28 cellular contexts compared by ENCODE assay signal in the genomic region with DNA sequence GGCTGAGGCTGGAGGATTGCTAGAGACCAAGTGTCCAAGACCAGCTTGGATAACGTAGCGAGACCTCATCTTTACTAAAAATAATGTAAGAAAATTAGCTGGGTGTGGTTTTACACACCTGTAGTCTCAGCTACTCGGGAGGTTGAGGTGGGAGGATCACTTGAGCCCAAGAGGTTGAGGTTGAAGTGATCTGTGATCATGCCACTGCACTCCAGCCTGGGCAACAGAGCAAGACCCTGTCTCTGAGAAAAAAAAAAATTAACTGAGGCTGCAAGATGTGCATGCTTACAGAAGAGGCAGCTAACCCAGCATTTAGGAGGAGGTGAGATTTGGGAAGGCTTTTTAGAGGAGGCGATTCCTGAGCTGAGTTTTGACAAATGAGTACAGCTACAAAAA.
"Had no signal": no experiment of that assay in that cellular context is flagged by ENCODE, and none has a peak within 500 bp of the region (broad histone marks: within the 10 kb centered on the region; RNA-seq: fewer than 3 reads in every experiment).

No MANE protein-coding gene starts in this region.

- H3K27ac Mint-ChIP-seq: effector memory CD8-positive, alpha-beta T cell; mesothelial cell of epicardium; naive B cell; natural killer cell treated with Interleukin-12 subunit alpha and Interleukin-12 subunit beta and Interleukin-15 and Interleukin-18, amount 100 ng/mL, for 72 hours; stimulated activated memory B cell treated with anti-CD40 and anti-IgM and Interleukin-4, amounts not matched to agents 10 μg/mL and 1 μg/mL and 100 μg/mL, for 72 hours had no signal

- H3K4me1 ChIP-seq: pancreas, spleen, tibial nerve, upper lobe of right lung, uterus had no signal

- H3K9me3 Mint-ChIP-seq: effector memory CD8-positive, alpha-beta T cell; mesothelial cell of epicardium; naive B cell; natural killer cell treated with Interleukin-12 subunit alpha and Interleukin-12 subunit beta and Interleukin-15 and Interleukin-18, amount 100 ng/mL, for 72 hours; neural crest cell; stimulated activated memory B cell treated with anti-CD40 and anti-IgM and Interleukin-4, amounts not matched to agents 10 μg/mL and 1 μg/mL and 100 μg/mL, for 72 hours had no signal

- H3K4me3 Mint-ChIP-seq: effector memory CD8-positive, alpha-beta T cell; mesothelial cell of epicardium; naive B cell; natural killer cell treated with Interleukin-12 subunit alpha and Interleukin-12 subunit beta and Interleukin-15 and Interleukin-18, amount 100 ng/mL, for 72 hours; neural crest cell; stimulated activated memory B cell treated with anti-CD40 and anti-IgM and Interleukin-4, amounts not matched to agents 10 μg/mL and 1 μg/mL and 100 μg/mL, for 72 hours had no signal

- H3K4me1 Mint-ChIP-seq: mesothelial cell of epicardium; naive B cell; neural crest cell; stimulated activated memory B cell treated with anti-CD40 and anti-IgM and Interleukin-4, amounts not matched to agents 10 μg/mL and 1 μg/mL and 100 μg/mL, for 72 hours had no signal

- H3K36me3 Mint-ChIP-seq: mesothelial cell of epicardium; naive B cell; natural killer cell treated with Interleukin-12 subunit alpha and Interleukin-12 subunit beta and Interleukin-15 and Interleukin-18, amount 100 ng/mL, for 72 hours; stimulated activated memory B cell treated with anti-CD40 and anti-IgM and Interleukin-4, amounts not matched to agents 10 μg/mL and 1 μg/mL and 100 μg/mL, for 72 hours had no signal

- FAIRE-seq: endometrium, islet of Langerhans, pancreas had no signal

- H2AFZ ChIP-seq: hepatocyte had no signal

- H3K9me3 ChIP-seq: esophagus squamous epithelium, mucosa of descending colon, neutrophil, pancreas, spleen, testis, tibial nerve, upper lobe of right lung, uterus had no signal

- H3K27me3 ChIP-seq: esophagus squamous epithelium, hepatocyte, neutrophil, pancreas, testis, tibial nerve, upper lobe of right lung, uterus had no signal

- H3K27me3 Mint-ChIP-seq: progenitor cell of endocrine pancreas had no signal

- H3K4me3 ChIP-seq: coronary artery, esophagus squamous epithelium, hepatocyte, mucosa of descending colon, pancreas, skin epidermis, spleen, testis, tibial nerve, upper lobe of right lung, uterus had no signal

- H3K27ac ChIP-seq: coronary artery, esophagus squamous epithelium, neutrophil, pancreas, skin epidermis, spleen, testis, tibial nerve, upper lobe of right lung, uterus had no signal

- ATAC-seq: effector memory CD8-positive, alpha-beta T cell; mucosa of descending colon; natural killer cell treated with Interleukin-12 subunit alpha and Interleukin-12 subunit beta and Interleukin-15 and Interleukin-18, amount 100 ng/mL, for 72 hours; pancreas; stimulated activated memory B cell treated with anti-CD40 and anti-IgM and Interleukin-4, amounts not matched to agents 10 μg/mL and 1 μg/mL and 100 μg/mL, for 72 hours; stimulated activated naive CD8-positive, alpha-beta T cell treated with anti-CD3 and anti-CD28 coated beads, Interleukin-15, Interleukin-2, amounts not matched to agents 100 U/mL and 50 U/mL, for 24 hours; upper lobe of right lung had no signal

- H3K36me3 ChIP-seq: esophagus squamous epithelium, neutrophil, pancreas, spleen, tibial nerve, upper lobe of right lung, uterus had no signal

- DNase-seq: effector memory CD8-positive, alpha-beta T cell; erythroblast; esophagus squamous epithelium; foreskin melanocyte; kidney glomerular epithelial cell; mesenchymal stem cell; mucosa of descending colon; naive B cell; pancreas; spleen; stimulated activated CD4-positive, alpha-beta T cell treated with anti-CD3 and anti-CD28 coated beads, Interleukin-4, amount 100 ng/mL, for 4 hours; stimulated activated naive CD8-positive, alpha-beta T cell treated with anti-CD3 and anti-CD28 coated beads, Interleukin-15, Interleukin-2, amounts not matched to agents 100 U/mL and 50 U/mL, for 24 hours; substantia nigra; testis; upper lobe of right lung; uterus had no signal
